ENCODE assay signal across 14 cellular contexts in the genomic region with DNA sequence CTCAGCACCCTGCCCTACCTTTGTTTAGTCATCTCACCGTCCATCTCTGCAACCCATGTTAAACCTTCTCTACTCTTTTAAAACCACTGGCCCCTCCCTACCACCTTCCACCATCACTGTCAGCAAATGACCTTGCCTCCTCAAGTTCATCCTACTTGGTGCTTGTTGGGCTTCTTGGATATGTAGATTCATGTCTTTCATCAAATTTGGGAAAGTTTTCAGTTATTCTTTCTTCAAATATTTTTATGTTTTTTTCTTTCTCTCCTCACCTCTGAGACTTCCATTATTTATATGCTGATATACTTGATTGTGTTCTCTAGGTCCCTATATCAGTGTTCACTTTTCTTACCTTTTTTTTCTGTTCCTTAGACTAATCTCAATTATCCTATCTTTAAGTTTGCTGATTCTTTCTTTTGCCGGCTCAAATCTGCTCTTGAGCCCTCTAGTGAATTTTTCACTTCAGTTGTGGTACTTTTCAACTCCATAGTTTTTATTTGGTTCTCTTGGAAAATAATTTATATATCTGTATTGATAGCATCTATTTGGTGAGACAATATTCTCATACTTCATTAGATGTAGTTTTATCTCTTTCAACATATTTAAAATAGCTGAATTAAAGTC. TPM values are rescaled to one million over a fixed set of nuclear protein-coding genes. Genes with fewer than 3 reads are reported as not detected.
DNase-seq lines count a peak whose midpoint lies in the region; ATAC-seq and TF ChIP-seq lines count a peak whose summit lies in the region.
"Had no signal": no experiment of that assay in that cellular context is flagged by ENCODE, and none has a peak within 500 bp of the region (broad histone marks: within the 10 kb centered on the region; RNA-seq: fewer than 3 reads in every experiment).

No MANE protein-coding gene starts in this region.

- H2AK5ac ChIP-seq in mesendoderm (ENCODE audit: low read length), result no peak overlapping the region

- H3K9me3 ChIP-seq in adipocyte (ENCODE audit: control insufficient read depth, low read length) (peaks cover 33% of the 10 kb centered on the region), Peyer's patch (peaks cover 0 to 18% (median 9%) of the 10 kb centered on the region in 4 donors)
- H3K9me3 ChIP-seq: BE2C had no signal

- H3K4me1 ChIP-seq in adipocyte (ENCODE audit: control insufficient read depth, insufficient read depth, low read length) (no peaks in the 10 kb centered on the region), mesendoderm (ENCODE audit: control insufficient read depth, low read depth, low read length) (no peaks in the 10 kb centered on the region), Peyer's patch (no peaks in the 10 kb centered on the region)
- H3K4me1 ChIP-seq: BE2C had no signal

- no peak for TF ChIP-seq CTCF in HL-60 (IDR thresholded peaks at IDR 0.05; ENCODE audit: insufficient read depth, low read length)
- no peak for TF ChIP-seq CTCF in activated CD8-positive, alpha-beta T cell treated with anti-CD3 and anti-CD28 coated beads for 36 hours (IDR thresholded peaks at IDR 0.05)
- TF ChIP-seq CTCF in Peyer's patch (IDR thresholded peaks at IDR 0.05), result no peak

- no peaks in the 10 kb centered on the region for H3K4me1 Mint-ChIP-seq in activated CD8-positive, alpha-beta T cell treated with anti-CD3 and anti-CD28 coated beads for 36 hours (ENCODE audit: low read depth)
- H3K4me1 Mint-ChIP-seq: CD4-positive, alpha-beta memory T cell; IgD-negative memory B cell had no signal

- CTCF ChIA-PET in activated CD8-positive, alpha-beta T cell treated with anti-CD3 and anti-CD28 coated beads for 36 hours (lab: Charles Lee), result interaction anchor here (2.4 kb wide), 1 partner anchor 27 kb away, joined by 8 read pairs; the partner anchor contains the start of gene ALDH3A2

- H3K56ac ChIP-seq in mesendoderm (ENCODE audit: low read length), result no peak overlapping the region

- H3K36me3 ChIP-seq in adipocyte (ENCODE audit: control insufficient read depth, insufficient read depth, low read length, severe bottlenecking) (no peaks in the 10 kb centered on the region), mesendoderm (ENCODE audit: control insufficient read depth, insufficient read depth, low read length) (no peaks in the 10 kb centered on the region), Peyer's patch (no peaks in the 10 kb centered on the region)
- H3K36me3 ChIP-seq: BE2C had no signal

- POLR2A ChIA-PET in activated CD8-positive, alpha-beta T cell treated with anti-CD3 and anti-CD28 coated beads for 36 hours (lab: Charles Lee), result no interaction called here

- no peaks in the 10 kb centered on the region for H3K27me3 ChIP-seq in HL-60 (ENCODE audit: insufficient read depth, poor library complexity, severe bottlenecking)
- H3K27me3 ChIP-seq in adipocyte (replicated peaks; ENCODE audit: control insufficient read depth, insufficient read depth, low read length), result peaks cover 3% of the 10 kb centered on the region
- no peaks in the 10 kb centered on the region for H3K27me3 ChIP-seq in mesendoderm (ENCODE audit: insufficient read depth, low read length, poor library complexity)
- H3K27me3 ChIP-seq in Peyer's patch, result no peaks in the 10 kb centered on the region
- H3K27me3 ChIP-seq: BE2C had no signal

- H3K79me1 ChIP-seq in mesendoderm (ENCODE audit: low read length), result no peaks in the 10 kb centered on the region

- no peak for TF ChIP-seq POLR2A in Peyer's patch (IDR thresholded peaks at IDR 0.05)

- H2BK120ac ChIP-seq in mesendoderm (ENCODE audit: low read depth, low read length), result no peak overlapping the region

- H2BK5ac ChIP-seq in mesendoderm (ENCODE audit: low read length), result no peak overlapping the region

- H3K4ac ChIP-seq in mesendoderm (ENCODE audit: low read depth, low read length), result no peak overlapping the region

- H3K9me3 Mint-ChIP-seq in activated CD8-positive, alpha-beta T cell treated with anti-CD3 and anti-CD28 coated beads for 36 hours, result peaks cover 37% of the 10 kb centered on the region

- H3K9ac ChIP-seq in adipocyte (ENCODE audit: low read length), result no peak overlapping the region
- no peak overlapping the region for H3K9ac ChIP-seq in mesendoderm (ENCODE audit: low read length)
- H3K9ac ChIP-seq: GM23248 had no signal

- H3K27ac Mint-ChIP-seq in activated CD8-positive, alpha-beta T cell treated with anti-CD3 and anti-CD28 coated beads for 36 hours, result no peak overlapping the region
- H3K27ac Mint-ChIP-seq: IgD-negative memory B cell had no signal

- no peak overlapping the region for H3K18ac ChIP-seq in mesendoderm (ENCODE audit: low read length)

- no CpG with 5 or more reads among the region's 2 CpGs for WGBS in mesendoderm (ENCODE audit: extremely low coverage, insufficient coverage, low lambda C conversion rate)

- DNase-seq in Caki2 (ENCODE audit: low read depth), result peak; percentile 12
- DNase-seq in HL-60 (ENCODE audit: low read depth in 1 of 2, low spot score in 1 of 2), result no peak
- DNase-seq in adipocyte (ENCODE audit: low read depth), result no peak
- DNase-seq in mesendoderm, result peak; percentile 38
- DNase-seq in activated CD8-positive, alpha-beta T cell treated with anti-CD3 and anti-CD28 coated beads for 36 hours, result no peak
- no peak for DNase-seq in Peyer's patch
- no peak for DNase-seq in NCI-H1930 (lab: John Stamatoyannopoulos, UW)
- DNase-seq: BE2C; CD4-positive, alpha-beta memory T cell; GF-D8; GM23248; H7 had no signal

- H3K79me2 ChIP-seq in mesendoderm (ENCODE audit: control insufficient read depth, insufficient read depth, low read length), result no peaks in the 10 kb centered on the region

- intact Hi-C loops in activated CD8-positive, alpha-beta T cell treated with anti-CD3 and anti-CD28 coated beads for 36 hours (cut with micrococcal nuclease), result no loop called here

- H3K27me3 Mint-ChIP-seq in activated CD8-positive, alpha-beta T cell treated with anti-CD3 and anti-CD28 coated beads for 36 hours, result peaks cover 2% of the 10 kb centered on the region

- H2BK15ac ChIP-seq in mesendoderm (replicated peaks; ENCODE audit: low read depth), result no peak overlapping the region

- H4K8ac ChIP-seq in mesendoderm (ENCODE audit: low read depth, low read length), result no peak overlapping the region

- no peak overlapping the region for H3K23ac ChIP-seq in mesendoderm (ENCODE audit: low read length)

- no peak for ATAC-seq in activated CD8-positive, alpha-beta T cell treated with anti-CD3 and anti-CD28 coated beads for 36 hours

- H3K27ac ChIP-seq in HL-60 (replicated peaks) (peak overlapping the region; percentile 53), mesendoderm (ENCODE audit: low read depth, low read length) (no peak overlapping the region), Peyer's patch (no peak overlapping the region)
- H3K27ac ChIP-seq: C4-2B, GM23248 had no signal

- no peak overlapping the region for H3K4me3 Mint-ChIP-seq in activated CD8-positive, alpha-beta T cell treated with anti-CD3 and anti-CD28 coated beads for 36 hours

- in situ Hi-C loops in Caki2 (cut with HindIII; ENCODE audit: low pct_unique_long_range_greater_than_20kb, low sequenced_read_pairs), result no loop called here

- H3K4me3 ChIP-seq in HL-60 (replicated peaks; ENCODE audit: insufficient read depth, low read length), result no peak overlapping the region
- peak overlapping the region; percentile 2 for H3K4me3 ChIP-seq in adipocyte (ENCODE audit: low read length)
- no peak overlapping the region for H3K4me3 ChIP-seq in mesendoderm (ENCODE audit: low read length)
- no peak overlapping the region for H3K4me3 ChIP-seq in Peyer's patch
- H3K4me3 ChIP-seq: GM23248 had no signal

- no peak overlapping the region for H4K5ac ChIP-seq in mesendoderm (ENCODE audit: low read length)

- peaks cover 2% of the 10 kb centered on the region for H3K36me3 Mint-ChIP-seq in activated CD8-positive, alpha-beta T cell treated with anti-CD3 and anti-CD28 coated beads for 36 hours (ENCODE audit: low read depth)

- no peak overlapping the region for H3K4me2 ChIP-seq in mesendoderm (ENCODE audit: low read length)

RNA-seq across cellular contexts. Expression of gene ALDH3A2, which starts 28.7 kb away (rescaled TPM):
- total RNA-seq in Caki2 (2014; rRNA removed; shearing (Covaris generic); ENCODE audit: low replicate concordance), result 114 and 124 TPM in 2 replicates
- polyA plus RNA-seq in mesendoderm (2013, experiment 1 of 2), result 133 TPM
- 135 TPM for polyA plus RNA-seq in mesendoderm (2013, experiment 2 of 2)
- 10 to 100 TPM; 17.6 to 20.3 TPM for total RNA-seq in activated CD8-positive, alpha-beta T cell treated with anti-CD3 and anti-CD28 coated beads for 36 hours
- total RNA-seq in Peyer's patch, result 100 to 1,000 TPM; 171 to 330 (median 269) TPM

Comparison
In these comparisons a context has a peak if more than half of its experiments do, and no peak if none do; other contexts are left out.
1. DNase-seq: peak in Caki2 (single experiment) and mesendoderm (single experiment); none in HL-60 (0 of 2), adipocyte (single experiment), activated CD8-positive, alpha-beta T cell treated with anti-CD3 and anti-CD28 coated beads for 36 hours (single experiment), Peyer's patch (0 of 3) and NCI-H1930 (0 of 2).